Comparison of ENCODE assay signal across 8 cellular contexts in the genomic region with DNA sequence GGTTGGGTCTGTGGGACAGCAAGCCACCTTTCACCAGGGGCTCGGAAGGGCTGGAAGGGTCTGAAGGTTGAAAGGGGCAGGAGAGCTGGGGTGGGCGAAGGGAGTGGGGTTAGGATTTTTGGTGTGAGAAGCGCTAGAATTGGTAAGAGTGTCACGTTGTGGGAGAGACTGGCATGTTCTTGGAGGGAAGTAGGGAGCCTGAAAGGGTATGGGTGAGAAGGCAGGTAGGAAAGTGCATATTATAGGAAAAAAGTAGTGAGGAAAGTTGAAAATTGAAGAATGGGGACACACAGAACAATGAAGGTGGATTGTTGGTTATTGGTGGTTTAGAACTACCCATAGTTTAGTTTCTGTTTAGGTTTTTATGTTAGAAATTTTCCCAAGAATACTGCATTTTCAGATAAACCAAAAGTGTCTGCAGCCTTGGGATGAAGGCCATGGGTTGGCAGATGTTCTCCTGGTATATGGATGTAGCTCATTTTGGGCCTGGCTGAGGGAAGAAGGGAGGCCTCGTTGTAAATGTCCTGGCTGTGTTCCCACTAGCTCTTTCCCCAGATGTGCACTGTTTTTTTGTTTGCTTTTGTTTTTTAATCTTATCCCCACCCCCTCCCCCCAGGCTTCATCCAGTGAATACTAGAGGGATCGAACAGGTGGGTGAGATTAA. TPM values are rescaled to one million over a fixed set of nuclear protein-coding genes. Genes with fewer than 3 reads are reported as not detected.
DNase-seq lines count a peak whose midpoint lies in the region; ATAC-seq and TF ChIP-seq lines count a peak whose summit lies in the region.

No MANE protein-coding gene starts in this region.

- no peak for ATAC-seq in left cardiac atrium
- no peak for ATAC-seq in lower lobe of right lung
- ATAC-seq in omental fat pad (ENCODE audit: low FRiP score), result no peak
- no peak for ATAC-seq in HG02763 (IDR thresholded peaks at IDR 0.05; ENCODE audit: unreplicated experiment)

- peak overlapping the region; percentile 96 for H3K4me3 ChIP-seq in cardiac muscle cell
- H3K4me3 ChIP-seq in astrocyte of the cerebellum (ENCODE audit: low read depth, low read length), result peak overlapping the region; percentile 88
- peak overlapping the region; percentile 93 for H3K4me3 ChIP-seq in lower lobe of right lung
- peak overlapping the region; percentile 87 for H3K4me3 ChIP-seq in urinary bladder (ENCODE audit: low read depth, low read length)

- H3K9me3 ChIP-seq in cardiac muscle cell (ENCODE audit: low read depth) (no peaks in the 10 kb centered on the region), lower lobe of right lung (no peaks in the 10 kb centered on the region)

- no peak for DNase-seq in cardiac muscle cell (ENCODE audit: low read depth in 1 of 2, low spot score in 1 of 2)
- no peak for DNase-seq in left cardiac atrium
- no peak for DNase-seq in astrocyte of the cerebellum (ENCODE audit: low read depth)
- no peak for DNase-seq in lower lobe of right lung
- DNase-seq in effector CD4-positive, alpha-beta T cell, result no peak
- DNase-seq in omental fat pad (ENCODE audit: low spot score), result no peak

- H3K27me3 ChIP-seq in cardiac muscle cell (no peaks in the 10 kb centered on the region), lower lobe of right lung (ENCODE audit: low read depth) (no peaks in the 10 kb centered on the region)

- in situ Hi-C loops in astrocyte of the cerebellum (cut with HindIII; ENCODE audit: low sequenced_read_pairs), result no loop called here

- TF ChIP-seq CTCF in cardiac muscle cell (IDR thresholded peaks at IDR 0.05; ENCODE audit: low read depth, low read length) (no peak), astrocyte of the cerebellum (IDR thresholded peaks at IDR 0.05; ENCODE audit: low read depth, low read length, missing control alignments) (no peak), lower lobe of right lung (IDR thresholded peaks at IDR 0.05) (no peak), omental fat pad (IDR thresholded peaks at IDR 0.05) (no peak)

- H3K4me1 ChIP-seq in cardiac muscle cell (ENCODE audit: low read depth) (peaks cover 13% of the 10 kb centered on the region), lower lobe of right lung (peaks cover 25% of the 10 kb centered on the region), urinary bladder (ENCODE audit: insufficient read depth) (peaks cover 3% of the 10 kb centered on the region)

- no peak overlapping the region for H3K27ac ChIP-seq in cardiac muscle cell
- no peak overlapping the region for H3K27ac ChIP-seq in lower lobe of right lung
- H3K27ac ChIP-seq in urinary bladder (ENCODE audit: low read depth), result no peak overlapping the region

- intact Hi-C loops in left cardiac atrium (cut with DNase I), result loop anchor here in 1 of 2 donors (5.0 kb wide), 1 partner anchor 60 kb away; the partner anchor contains the start of gene YIPF1
- intact Hi-C loops in lower lobe of right lung (cut with DNase I), result no loop called here

- H3K36me3 ChIP-seq in cardiac muscle cell (peaks cover 5% of the 10 kb centered on the region), lower lobe of right lung (peaks cover 12% of the 10 kb centered on the region), urinary bladder (ENCODE audit: insufficient read depth) (no peaks in the 10 kb centered on the region)

- WGBS in urinary bladder, result 51% methylated on average over 6 of the region's 6 CpGs

RNA-seq across cellular contexts. Expression of gene LRRC42, which starts 1.2 kb away (rescaled TPM):
- 39.3 and 44.9 TPM in 2 replicates for total RNA-seq in cardiac muscle cell
- 49.6 and 50.5 TPM in 2 replicates for polyA plus RNA-seq in cardiac muscle cell
- 10 to 100 TPM; 13.5 to 17.9 TPM for total RNA-seq in left cardiac atrium
- 16.5 TPM for total RNA-seq in lower lobe of right lung
- 17.3 TPM for total RNA-seq in urinary bladder
- polyA plus RNA-seq in urinary bladder, result 19.3 TPM
- 10 to 100 TPM; 12.6 to 22.8 (median 16.7) TPM for total RNA-seq in omental fat pad

RNA-seq across cellular contexts. Expression of gene IFT25, which starts 1.8 kb away (rescaled TPM):
- 21.6 and 32.8 TPM in 2 replicates for total RNA-seq in cardiac muscle cell
- 54.7 and 57.9 TPM in 2 replicates for polyA plus RNA-seq in cardiac muscle cell
- 10 to 100 TPM; 15.1 to 16.6 TPM for total RNA-seq in left cardiac atrium
- 23.7 TPM for total RNA-seq in lower lobe of right lung
- total RNA-seq in urinary bladder, result 63.7 TPM
- 24.0 TPM for polyA plus RNA-seq in urinary bladder
- total RNA-seq in omental fat pad, result 10 to 100 TPM; 11.6 to 24.6 (median 15.5) TPM

RNA-seq across cellular contexts. Expression of gene DIO1, which starts 53.3 kb away (rescaled TPM):
- total RNA-seq in cardiac muscle cell (not detected in 2 replicates), left cardiac atrium (not detected), lower lobe of right lung (not detected), urinary bladder (not detected), omental fat pad (not detected)
- polyA plus RNA-seq in cardiac muscle cell (not detected in 2 replicates), urinary bladder (0.08 TPM)

RNA-seq across cellular contexts. Expression of gene YIPF1, which starts 57.7 kb away (rescaled TPM):
- total RNA-seq in cardiac muscle cell (14.4 and 21.0 TPM in 2 replicates), left cardiac atrium (10 to 100 TPM; 12.9 to 15.2 TPM), lower lobe of right lung (24.5 TPM), urinary bladder (18.1 TPM), omental fat pad (10 to 100 TPM; 14.8 to 29.4 (median 21.0) TPM)
- polyA plus RNA-seq in cardiac muscle cell (28.3 and 29.7 TPM in 2 replicates), urinary bladder (24.8 TPM)
